Comparison of ENCODE assay signal across 8 cellular contexts in the genomic region with DNA sequence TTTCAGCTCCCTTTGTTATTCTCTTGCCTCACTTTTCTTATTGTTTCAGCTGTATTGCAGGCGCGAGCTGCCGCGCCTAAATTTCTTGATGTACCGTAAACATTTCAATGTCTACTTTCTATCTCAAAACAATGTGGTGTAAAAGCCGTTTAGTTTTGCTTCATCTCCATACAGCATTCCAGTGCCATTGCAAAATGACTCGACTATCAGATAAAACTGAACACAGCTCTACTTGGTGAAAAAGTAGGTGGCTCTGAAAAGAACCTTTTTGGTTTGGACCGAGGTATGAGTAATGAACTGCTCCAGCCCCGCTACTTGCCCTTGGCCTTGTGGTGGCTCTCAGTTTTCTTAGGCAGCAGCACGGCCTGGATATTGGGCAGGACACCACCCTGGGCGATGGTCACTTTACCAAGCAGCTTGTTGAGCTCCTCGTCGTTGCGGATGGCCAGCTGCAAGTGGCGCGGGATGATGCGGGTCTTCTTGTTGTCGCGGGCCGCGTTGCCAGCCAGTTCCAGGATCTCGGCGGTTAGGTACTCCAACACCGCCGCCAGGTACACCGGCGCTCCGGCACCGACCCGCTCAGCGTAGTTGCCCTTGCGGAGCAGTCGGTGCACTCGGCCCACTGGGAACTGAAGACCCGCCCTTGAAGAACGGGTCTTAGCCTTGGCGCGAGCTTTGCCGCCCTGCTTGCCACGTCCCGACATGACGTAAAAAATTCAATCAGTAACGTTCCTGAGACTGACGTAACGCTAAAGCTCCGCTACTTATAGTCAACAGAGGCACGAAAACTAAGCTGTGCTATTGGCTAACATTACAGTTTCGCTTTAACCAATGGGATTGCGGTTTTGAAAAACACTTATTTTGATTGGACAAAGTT.
DNase-seq lines count a peak whose midpoint lies in the region; ATAC-seq and TF ChIP-seq lines count a peak whose summit lies in the region.

No MANE protein-coding gene starts in this region.

- no peak overlapping the region for H3K4me3 Mint-ChIP-seq in activated T-cell treated with anti-CD3 and anti-CD28 coated beads, Interleukin-2, amount 50 U/mL, for 4 hours

- peaks cover 8% of the 10 kb centered on the region for H3K27me3 Mint-ChIP-seq in activated T-cell treated with anti-CD3 and anti-CD28 coated beads, Interleukin-2, amount 50 U/mL, for 4 hours (ENCODE audit: low read depth)

- intact Hi-C loops in OCI-LY7 (cut with micrococcal nuclease; ENCODE audit: unreplicated experiment) = loop anchor here (1.0 to 10.0 kb wide), 4 partner anchors 27 to 1563 kb away; a partner anchor contains a TSS

- no peak for TF ChIP-seq CTCF in OCI-LY7 (conservative IDR thresholded peaks at IDR 0.05; ENCODE audit: low read length)

- H3K4me1 ChIP-seq in OCI-LY7 (ENCODE audit: insufficient read depth, low read length, poor library complexity, severe bottlenecking) (peaks cover 37% of the 10 kb centered on the region), mucosa of stomach (ENCODE audit: control insufficient read depth, insufficient read depth, low read length) (peaks cover 6% of the 10 kb centered on the region)

- H3K9me3 ChIP-seq in OCI-LY7 (ENCODE audit: low read length) = no peaks in the 10 kb centered on the region
- no peaks in the 10 kb centered on the region for H3K9me3 ChIP-seq in mucosa of stomach (ENCODE audit: control insufficient read depth, low read length)

- peak overlapping the region; percentile 78 for H3K4me2 ChIP-seq in OCI-LY7 (ENCODE audit: low read length)

- peak overlapping the region; percentile 97 for H3K27ac ChIP-seq in OCI-LY7 (ENCODE audit: low read depth, low read length, poor library complexity, severe bottlenecking)

- peaks cover 23% of the 10 kb centered on the region for H3K4me1 Mint-ChIP-seq in activated T-cell treated with anti-CD3 and anti-CD28 coated beads, Interleukin-2, amount 50 U/mL, for 4 hours (ENCODE audit: low read depth)

- H3K79me2 ChIP-seq in OCI-LY7 (ENCODE audit: insufficient read depth, low read depth, low read length) = peaks cover 20% of the 10 kb centered on the region; the same call in 1 of the 2 replicates

- POLR2A ChIA-PET in OCI-LY7 (lab: Charles Lee) = interaction anchor here (0.5 to 11.9 kb wide), 22 partner anchors 9 to 1816 kb away, joined by 3 to 1237 read pairs (median 6); a partner anchor contains a TSS

- H3K9me3 Mint-ChIP-seq in activated T-cell treated with anti-CD3 and anti-CD28 coated beads, Interleukin-2, amount 50 U/mL, for 4 hours = no peaks in the 10 kb centered on the region

- BruUV-seq in OCI-LY7 (replicated peaks; lab: Mats Ljungman, UMichigan) = TSS peak; percentile 90

- no peaks in the 10 kb centered on the region for H4K20me1 ChIP-seq in OCI-LY7 (ENCODE audit: insufficient read depth, low read length)

- H3K9me2 ChIP-seq in OCI-LY7 (ENCODE audit: insufficient read depth, low read length) = no peaks in the 10 kb centered on the region

- H3K36me3 ChIP-seq in OCI-LY7 (ENCODE audit: insufficient read depth, low read length) (peaks cover 17% of the 10 kb centered on the region), mucosa of stomach (ENCODE audit: control insufficient read depth, insufficient read depth, low read length) (no peaks in the 10 kb centered on the region)

- no peak overlapping the region for H2AFZ ChIP-seq in OCI-LY7 (ENCODE audit: low read length)

- peak; percentile 89 for DNase-seq in DMS79 (lab: John Stamatoyannopoulos, UW)
- peak; percentile 70 for DNase-seq in HuH-7.5 (ENCODE audit: low spot score)
- peak; percentile 99 for DNase-seq in OCI-LY7 (ENCODE audit: low spot score)
- peak; percentile 51 for DNase-seq in activated T-cell treated with anti-CD3 and anti-CD28 coated beads, Interleukin-2, amount 50 U/mL, for 4 hours
- peak; percentile 69 for DNase-seq in stimulated activated naive CD4-positive, alpha-beta T cell treated with Interleukin-2 at 50 U/mL for 16 hours (lab: John Stamatoyannopoulos, UW)

- H3K9ac ChIP-seq in mucosa of stomach (ENCODE audit: low read length) = peak overlapping the region; percentile 91

- peak; percentile 66 for ATAC-seq in GM21576 (IDR thresholded peaks at IDR 0.05; ENCODE audit: unreplicated experiment)
- ATAC-seq in activated T-cell treated with anti-CD3 and anti-CD28 coated beads, Interleukin-2, amount 50 U/mL, for 4 hours = peak; percentile 76 to 81
- peak; percentile 90 for ATAC-seq in esophagus mucosa

- CTCF ChIA-PET in OCI-LY7 (lab: Charles Lee; ENCODE audit: unreplicated experiment) = no interaction called here

- peak overlapping the region; percentile 87 for H3K4me3 ChIP-seq in OCI-LY7 (ENCODE audit: low read depth, low read length, poor library complexity, severe bottlenecking)
- peak overlapping the region; percentile 68 for H3K4me3 ChIP-seq in mucosa of stomach (ENCODE audit: low read length)

- no peaks in the 10 kb centered on the region for H3K27me3 ChIP-seq in mucosa of stomach (ENCODE audit: control insufficient read depth, insufficient read depth, low read length)

- no peaks in the 10 kb centered on the region for H3K36me3 Mint-ChIP-seq in activated T-cell treated with anti-CD3 and anti-CD28 coated beads, Interleukin-2, amount 50 U/mL, for 4 hours (ENCODE audit: insufficient read depth)

Comparison
In these comparisons a context has a peak if more than half of its experiments do, and no peak if none do; other contexts are left out.
1. Peak in every context shown above with its lines: DNase-seq, ATAC-seq, H3K4me3 ChIP-seq and H3K27ac ChIP-seq.